17 cellular contexts compared by ENCODE assay signal in genomic region chr9:130414081-130414731, GRCh38. TPM values are rescaled to one million over a fixed set of nuclear protein-coding genes. Genes with fewer than 3 reads are reported as not detected.
"Had no signal": no experiment of that assay in that cellular context is flagged by ENCODE, and none has a peak within 500 bp of the region (broad histone marks: within the 10 kb centered on the region; RNA-seq: fewer than 3 reads in every experiment).

No MANE protein-coding gene starts in this region.

- H3K36me3 ChIP-seq: right atrium auricular region, tibial nerve had no signal

- FAIRE-seq: colon, endometrium, islet of Langerhans, TTC549 had no signal

- H3K4me1 ChIP-seq: right atrium auricular region, tibial nerve had no signal

- H3K27me3 ChIP-seq: gastroesophageal sphincter, right atrium auricular region, tibial nerve had no signal

- H3K4me3 ChIP-seq: gastroesophageal sphincter, right atrium auricular region, tibial nerve had no signal

- DNase-seq: activated B cell treated with CpG ODN at 0.5 μM for 24 hours; activated CD4-positive, alpha-beta T cell treated with anti-CD3 and anti-CD28 coated beads for 48 hours; activated CD8-positive, alpha-beta T cell treated with anti-CD3 and anti-CD28 coated beads for 36 hours; activated effector memory CD4-positive, alpha-beta T cell treated with Interleukin-2 at 50 U/mL for 16 hours; activated T-cell treated with anti-CD3 and anti-CD28 coated beads, Interleukin-2, amount 50 U/mL, for 4 hours; caudate nucleus; mammary epithelial cell; naive thymus-derived CD8-positive, alpha-beta T cell; stimulated activated CD4-positive, alpha-beta T cell treated with anti-CD3 and anti-CD28 coated beads, Interleukin-4, amount 100 ng/mL, for 24 hours; stimulated activated naive CD4-positive, alpha-beta T cell treated with Interleukin-2 at 50 U/mL for 16 hours had no signal

- H3K27ac ChIP-seq: gastroesophageal sphincter, right atrium auricular region, tibial nerve had no signal

- H3K9me3 ChIP-seq: gastroesophageal sphincter, right atrium auricular region, tibial nerve had no signal

RNA-seq across cellular contexts. Expression of gene ASS1, which starts 30.6 kb away (rescaled TPM):
- total RNA-seq: naive thymus-derived CD8-positive, alpha-beta T cell had no signal
